ENCODE assay signal across 1 cellular context in genomic region chr17:57422574-57423164, GRCh38.
TF ChIP-seq lines count a peak whose summit lies in the region.

No MANE protein-coding gene starts in this region.

TF ChIP-seq in HEK293, 187 proteins besides CTCF, POLR2A, EP300 and RAD21 (continued from another document):
- TF ChIP-seq, protein P1, sequence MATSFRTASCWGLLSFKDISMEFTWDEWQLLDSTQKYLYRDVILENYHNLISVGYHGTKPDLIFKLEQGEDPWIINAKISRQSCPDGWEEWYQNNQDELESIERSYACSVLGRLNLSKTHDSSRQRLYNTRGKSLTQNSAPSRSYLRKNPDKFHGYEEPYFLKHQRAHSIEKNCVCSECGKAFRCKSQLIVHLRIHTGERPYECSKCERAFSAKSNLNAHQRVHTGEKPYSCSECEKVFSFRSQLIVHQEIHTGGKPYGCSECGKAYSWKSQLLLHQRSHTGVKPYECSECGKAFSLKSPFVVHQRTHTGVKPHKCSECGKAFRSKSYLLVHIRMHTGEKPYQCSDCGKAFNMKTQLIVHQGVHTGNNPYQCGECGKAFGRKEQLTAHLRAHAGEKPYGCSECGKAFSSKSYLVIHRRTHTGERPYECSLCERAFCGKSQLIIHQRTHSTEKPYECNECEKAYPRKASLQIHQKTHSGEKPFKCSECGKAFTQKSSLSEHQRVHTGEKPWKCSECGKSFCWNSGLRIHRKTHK (tag by site-specific recombination; IDR thresholded peaks at IDR 0.05) = peak; percentile 18; the same call in 1 of the 2 replicates
- TF ChIP-seq ZNF10 (tag by site-specific recombination; IDR thresholded peaks at IDR 0.05) (0 out of 2 replicates have a peak, but pooled peaks have one; percentile 26), SP7 (tag by site-specific recombination; IDR thresholded peaks at IDR 0.05) (peak; percentile 77), ZNF629 (tag by site-specific recombination; IDR thresholded peaks at IDR 0.05) (peak; percentile 89), ZNF48 (tag by site-specific recombination; IDR thresholded peaks at IDR 0.05) (no peak), ZNF366 (tag by site-specific recombination; conservative IDR thresholded peaks at IDR 0.05) (peak; percentile 72), ZNF354C (tag by site-specific recombination; IDR thresholded peaks at IDR 0.05; ENCODE audit: borderline replicate concordance, low read depth) (no peak), ZNF362 (tag by site-specific recombination; IDR thresholded peaks at IDR 0.05) (0 out of 2 replicates have a peak, but pooled peaks have one; percentile 20), GLI4 (tag by site-specific recombination; IDR thresholded peaks at IDR 0.05) (no peak), FEZF1 (tag by site-specific recombination; IDR thresholded peaks at IDR 0.05) (peak; percentile 74), BCL6B (tag by site-specific recombination; IDR thresholded peaks at IDR 0.05) (no peak), KLF16 (tag by site-specific recombination; IDR thresholded peaks at IDR 0.05) (0 out of 2 replicates have a peak, but pooled peaks have one; percentile 31), ZNF138 (tag by site-specific recombination; IDR thresholded peaks at IDR 0.05; ENCODE audit: borderline replicate concordance) (no peak), ZNF791 (tag by site-specific recombination; IDR thresholded peaks at IDR 0.05) (no peak), ZNF184 (tag by site-specific recombination; IDR thresholded peaks at IDR 0.05) (peak; percentile 40; the same call in 1 of the 2 replicates), ZNF24 (tag by site-specific recombination; IDR thresholded peaks at IDR 0.05) (peak; percentile 76), REPIN1 (tag by site-specific recombination; IDR thresholded peaks at IDR 0.05; ENCODE audit: low read depth) (no peak), GLIS1 (tag by site-specific recombination; IDR thresholded peaks at IDR 0.05) (0 out of 2 replicates have a peak, but pooled peaks have one; percentile 5), ZNF600 (tag by site-specific recombination; IDR thresholded peaks at IDR 0.05) (peak; percentile 77), ZNF843 (tag by site-specific recombination; IDR thresholded peaks at IDR 0.05) (peak; percentile 53; the same call in 1 of the 2 replicates), KLF7 (tag by site-specific recombination; IDR thresholded peaks at IDR 0.05; ENCODE audit: borderline replicate concordance) (no peak), ZNF677 (tag by site-specific recombination; IDR thresholded peaks at IDR 0.05) (no peak), ZSCAN18 (tag by site-specific recombination; IDR thresholded peaks at IDR 0.05) (no peak), KLF8 (tag by site-specific recombination; IDR thresholded peaks at IDR 0.05) (no peak)
